In the genomic region with DNA sequence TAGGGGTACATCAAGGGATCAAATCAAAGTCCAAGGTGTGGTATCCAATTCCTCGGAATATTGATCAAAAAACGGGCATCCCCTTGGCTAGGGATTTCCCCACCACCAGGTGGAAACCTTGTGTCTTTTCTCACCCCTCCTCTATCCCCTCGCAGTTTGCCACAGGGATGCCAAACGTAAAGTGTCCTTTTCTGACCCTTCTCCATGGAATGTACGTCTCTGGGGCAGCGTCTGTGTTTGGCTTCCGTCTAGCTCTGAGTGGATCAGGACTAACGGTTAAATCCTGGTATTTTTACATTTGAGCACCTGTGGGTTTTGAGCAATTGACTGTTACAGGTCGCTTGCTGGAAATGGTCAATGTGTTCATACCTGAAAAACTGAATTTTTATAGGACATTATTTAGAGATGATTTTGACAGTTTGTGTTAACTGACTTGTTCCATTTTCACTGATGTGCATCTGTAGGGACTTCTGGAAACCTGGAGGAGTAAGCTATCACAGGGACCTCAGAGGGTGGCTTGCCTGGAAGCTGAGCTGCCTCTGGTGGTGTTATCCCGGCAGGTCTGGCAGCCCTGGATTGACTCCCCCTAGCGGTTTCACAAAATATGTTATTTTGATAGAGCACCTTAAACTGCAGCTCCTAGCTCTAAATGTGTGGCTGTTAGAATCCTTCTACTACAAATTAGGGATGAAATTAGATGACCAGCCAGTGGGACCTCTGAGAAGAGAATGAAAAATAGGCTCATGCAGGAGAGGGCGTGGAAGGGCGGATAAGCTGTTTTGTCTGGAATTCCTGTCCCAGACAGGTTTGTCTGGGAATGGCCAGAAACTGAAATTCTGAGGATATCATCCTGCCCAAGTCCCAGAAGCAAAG, we compare ENCODE assay signal across 1 cellular context.
TF ChIP-seq lines count a peak whose summit lies in the region.

No MANE protein-coding gene starts in this region.

TF ChIP-seq in H1, 55 proteins besides CTCF, POLR2A, EP300 and RAD21:
- TF ChIP-seq, protein P1, sequence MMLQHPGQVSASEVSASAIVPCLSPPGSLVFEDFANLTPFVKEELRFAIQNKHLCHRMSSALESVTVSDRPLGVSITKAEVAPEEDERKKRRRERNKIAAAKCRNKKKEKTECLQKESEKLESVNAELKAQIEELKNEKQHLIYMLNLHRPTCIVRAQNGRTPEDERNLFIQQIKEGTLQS (IDR thresholded peaks at IDR 0.05; ENCODE audit: insufficient read depth, low read depth, low read length) = 0 out of 2 replicates have a peak, but pooled peaks have one; percentile 26
- TF ChIP-seq, protein P2, sequence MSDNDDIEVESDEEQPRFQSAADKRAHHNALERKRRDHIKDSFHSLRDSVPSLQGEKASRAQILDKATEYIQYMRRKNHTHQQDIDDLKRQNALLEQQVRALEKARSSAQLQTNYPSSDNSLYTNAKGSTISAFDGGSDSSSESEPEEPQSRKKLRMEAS (IDR thresholded peaks at IDR 0.05) = no peak
